ENCODE assay signal across 8 cellular contexts in the genomic region with DNA sequence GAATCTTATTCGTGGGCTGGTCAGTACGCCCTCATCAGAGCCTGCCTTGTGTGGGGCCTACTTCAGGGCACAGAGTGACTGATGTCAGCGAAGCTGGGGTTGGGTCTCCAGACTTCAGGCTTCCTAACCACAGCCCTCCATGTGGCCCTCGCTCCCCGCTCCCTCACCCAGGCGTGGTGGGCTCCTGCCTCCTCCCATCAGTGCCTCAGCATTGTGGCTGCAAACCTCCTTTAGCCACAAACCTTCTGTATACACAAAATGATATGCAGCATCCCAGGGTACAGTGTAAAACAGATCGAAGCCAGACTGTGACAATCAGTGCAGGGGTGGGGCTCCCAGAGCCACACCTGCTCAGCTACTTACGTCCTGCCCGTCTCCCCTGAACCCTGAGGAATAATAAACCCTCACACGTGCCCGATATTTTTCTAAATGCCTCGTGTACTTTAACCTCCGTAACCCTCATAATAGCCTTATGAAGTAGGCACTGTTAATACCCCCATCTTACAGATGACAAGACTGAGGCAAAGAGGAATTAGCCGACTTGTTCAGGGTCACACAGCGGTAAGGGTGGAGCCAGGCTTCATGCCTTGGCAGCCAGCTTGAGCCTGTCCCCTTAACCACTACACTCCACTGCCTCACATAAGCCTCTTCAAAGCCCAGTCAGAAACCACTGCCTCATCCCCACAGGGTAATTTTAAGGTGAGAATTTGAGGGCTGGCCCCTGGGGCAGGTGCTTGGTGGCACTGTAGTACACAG. TPM values are rescaled to one million over a fixed set of nuclear protein-coding genes. Genes with fewer than 3 reads are reported as not detected.
DNase-seq lines count a peak whose midpoint lies in the region; ATAC-seq and TF ChIP-seq lines count a peak whose summit lies in the region.

No MANE protein-coding gene starts in this region.

- H3K36me3 Mint-ChIP-seq in activated naive CD8-positive, alpha-beta T cell: no peaks in the 10 kb centered on the region

- TF ChIP-seq CTCF in heart left ventricle (IDR thresholded peaks at IDR 0.05) (no peak), sigmoid colon (IDR thresholded peaks at IDR 0.05) (no peak), BE2C (IDR thresholded peaks at IDR 0.05; ENCODE audit: low read depth, low read length) (no peak)

- no peaks in the 10 kb centered on the region for H3K9me3 Mint-ChIP-seq in activated naive CD8-positive, alpha-beta T cell (ENCODE audit: low read depth)

- H3K4me3 ChIP-seq in heart left ventricle (no peak overlapping the region), sigmoid colon (no peak overlapping the region), BE2C (ENCODE audit: low read depth, low read length) (no peak overlapping the region)

- peak overlapping the region; percentile 76 for H3K4me3 Mint-ChIP-seq in activated naive CD8-positive, alpha-beta T cell

- no peak for TF ChIP-seq EP300 in sigmoid colon (IDR thresholded peaks at IDR 0.05)

- no peak for DNase-seq in heart left ventricle
- no peak for DNase-seq in left ventricle myocardium superior
- DNase-seq in sigmoid colon: no peak
- DNase-seq in BE2C: no peak
- no peak for DNase-seq in NCI-H2081 (lab: John Stamatoyannopoulos, UW)
- no peak for DNase-seq in NCI-H1694 (lab: John Stamatoyannopoulos, UW)

- H3K4me1 ChIP-seq in heart left ventricle: peaks cover 0 to 60% (median 35%) of the 10 kb centered on the region in 12 donors
- H3K4me1 ChIP-seq in sigmoid colon: peaks cover 0 to 38% (median 32%) of the 10 kb centered on the region in 4 donors
- peaks cover 37% of the 10 kb centered on the region for H3K4me1 ChIP-seq in BE2C

- H3K27me3 ChIP-seq in heart left ventricle (no peaks in the 10 kb centered on the region), sigmoid colon (no peaks in the 10 kb centered on the region), BE2C (no peaks in the 10 kb centered on the region)

- H3K36me3 ChIP-seq in heart left ventricle (no peaks in the 10 kb centered on the region), sigmoid colon (no peaks in the 10 kb centered on the region), BE2C (no peaks in the 10 kb centered on the region)

- ATAC-seq in heart left ventricle (no peak), left ventricle myocardium superior (no peak), HG03469 (IDR thresholded peaks at IDR 0.05; ENCODE audit: unreplicated experiment) (peak; percentile 24)

- TF ChIP-seq POLR2A in heart left ventricle (IDR thresholded peaks at IDR 0.05) (no peak), sigmoid colon (IDR thresholded peaks at IDR 0.05) (no peak)

- no peaks in the 10 kb centered on the region for H3K27me3 Mint-ChIP-seq in activated naive CD8-positive, alpha-beta T cell

- WGBS in heart left ventricle, 4 donors: 72 to 90% (median 82%) methylated on average over 15 of the region's 15 CpGs
- WGBS in sigmoid colon, 2 donors: 40 to 50% methylated on average over 15 of the region's 15 CpGs

- intact Hi-C loops in heart left ventricle (cut with DNase I): loop anchor here in 4 of 10 donors (5.0 to 10.0 kb wide), 2 partner anchors 45 to 412 kb away; a partner anchor contains a TSS
- intact Hi-C loops in left ventricle myocardium superior (cut with micrococcal nuclease): no loop called here
- intact Hi-C loops in sigmoid colon (cut with DNase I): loop anchor here (5.0 kb wide), 1 partner anchor 45 kb away; a partner anchor contains a TSS

- H3K27ac Mint-ChIP-seq in activated naive CD8-positive, alpha-beta T cell: peak overlapping the region; percentile 98

- peaks cover 92% of the 10 kb centered on the region for H3K4me1 Mint-ChIP-seq in activated naive CD8-positive, alpha-beta T cell (ENCODE audit: low read depth)

- H3K9me3 ChIP-seq in heart left ventricle: no peaks in the 10 kb centered on the region
- H3K9me3 ChIP-seq in sigmoid colon: no peaks in the 10 kb centered on the region
- no peaks in the 10 kb centered on the region for H3K9me3 ChIP-seq in BE2C

- H3K27ac ChIP-seq in heart left ventricle (peak overlapping the region in 11 of 12 donors; percentile 47 to 95 (median 77)), sigmoid colon (peak overlapping the region; percentile 73 to 82 (median 76))

RNA-seq across cellular contexts. Expression of a gene that starts 7.3 kb away (rescaled TPM):
- total RNA-seq in heart left ventricle: under 1 TPM in 3 of 9 donors, not detected in 6; 0.05 to 0.57 (median 0.13) TPM
- polyA plus RNA-seq in heart left ventricle: under 1 TPM; 0.03 to 0.08 TPM
- 0.07 TPM for total RNA-seq in left ventricle myocardium superior
- under 1 TPM in 1 of 4 donors, not detected in 3; 0.55 TPM for total RNA-seq in sigmoid colon
- under 1 TPM in 1 of 3 donors, not detected in 2; 0.25 TPM for polyA plus RNA-seq in sigmoid colon
- not detected for polyA plus RNA-seq in BE2C (2012; ENCODE audit: insufficient read depth, insufficient read length, low read depth)

RNA-seq across cellular contexts. Expression of a gene that starts 46.5 kb away (rescaled TPM):
- total RNA-seq in heart left ventricle (100 to 1,000 TPM in 1 of 9 donors, 10 to 100 TPM in 8; 32.6 to 103 (median 83.2) TPM), left ventricle myocardium superior (127 TPM), sigmoid colon (10 to 100 TPM; 24.6 to 46.7 (median 40.3) TPM)
- polyA plus RNA-seq in heart left ventricle (100 to 1,000 TPM in 1 of 2 donors, 10 to 100 TPM in 1; 56.7 to 181 TPM), sigmoid colon (10 to 100 TPM; 12.0 to 73.1 (median 30.7) TPM)
- polyA plus RNA-seq in BE2C (2012; ENCODE audit: insufficient read depth, insufficient read length, low read depth): 2.5 TPM
